8 cellular contexts compared by ENCODE assay signal in the genomic region with DNA sequence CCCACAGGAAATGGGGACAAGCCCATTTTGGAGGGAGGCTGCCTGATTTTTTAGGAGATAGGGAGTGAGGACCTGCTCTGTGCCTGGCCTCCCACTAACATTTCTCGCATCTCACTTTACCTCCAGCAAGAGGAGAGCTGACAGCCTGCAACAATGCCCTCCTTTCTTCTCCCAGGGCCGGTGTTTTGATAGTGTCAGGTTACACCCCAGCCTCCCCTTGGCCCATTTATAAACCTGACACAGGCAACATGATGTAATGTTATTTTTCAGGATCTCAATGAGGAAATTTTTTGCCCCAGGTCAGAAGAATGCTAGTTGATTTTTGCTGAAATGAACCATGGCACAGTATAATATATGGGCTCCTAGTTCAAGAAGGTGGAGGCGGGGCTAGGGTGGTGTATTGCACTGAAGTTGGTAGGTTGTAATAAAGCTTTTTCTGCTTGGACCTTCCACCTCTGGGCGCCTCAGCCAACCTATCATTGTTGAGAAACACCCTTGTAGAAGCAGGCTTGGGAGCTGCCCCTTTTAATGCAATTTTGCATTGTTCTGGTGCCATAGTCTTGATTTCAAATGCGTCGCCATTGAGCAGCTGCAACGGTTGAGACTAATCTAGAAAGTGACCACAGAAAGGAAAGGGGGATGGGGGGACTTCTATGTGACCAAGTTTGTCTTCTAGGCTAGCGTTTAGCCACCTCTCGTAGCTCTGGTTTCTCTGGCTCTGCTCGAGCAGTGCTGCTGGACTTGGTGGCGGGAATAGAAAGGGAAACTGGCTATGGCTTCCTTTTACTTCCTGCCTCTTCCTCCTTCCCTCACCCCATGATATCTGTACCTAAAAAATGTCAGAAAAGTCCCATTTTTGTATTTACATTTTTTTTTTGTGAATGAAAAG. TPM values are rescaled to one million over a fixed set of nuclear protein-coding genes. Genes with fewer than 3 reads are reported as not detected.
A peak's percentile ranks its signal among the peaks of the same experiment; 100 is the strongest.
DNase-seq lines count a peak whose midpoint lies in the region; ATAC-seq and TF ChIP-seq lines count a peak whose summit lies in the region.

No MANE protein-coding gene starts in this region.

- H3K27ac ChIP-seq in HUES64 (ENCODE audit: low read depth, low read length) (peak overlapping the region; percentile 64; the same call in 1 of the 2 replicates), cardiac muscle cell (peak overlapping the region; percentile 20)

- H3K9ac ChIP-seq in HUES64 (ENCODE audit: low read depth, low read length) (no peak overlapping the region), skeletal muscle satellite cell (ENCODE audit: low read depth, low read length) (no peak overlapping the region)

- H3K4me1 ChIP-seq in HUES64 (ENCODE audit: insufficient read depth, low read length): peaks cover 91% of the 10 kb centered on the region
- peaks cover 43% of the 10 kb centered on the region for H3K4me1 ChIP-seq in cardiac muscle cell (ENCODE audit: low read depth)
- peaks cover 17% of the 10 kb centered on the region for H3K4me1 ChIP-seq in skeletal muscle satellite cell (ENCODE audit: control insufficient read depth, insufficient read depth, low read length)
- no peaks in the 10 kb centered on the region for H3K4me1 ChIP-seq in BE2C

- intact Hi-C loops in head of caudate nucleus (cut with DNase I): no loop called here

- TF ChIP-seq CTCF in cardiac muscle cell (IDR thresholded peaks at IDR 0.05; ENCODE audit: low read depth, low read length): no peak
- no peak for TF ChIP-seq CTCF in BE2C (IDR thresholded peaks at IDR 0.05; ENCODE audit: low read depth, low read length)

- H3K36me3 ChIP-seq in HUES64 (ENCODE audit: insufficient read depth, low read length) (0 out of 2 replicates have a peak, but pooled peaks cover 3% of the 10 kb centered on the region), cardiac muscle cell (no peaks in the 10 kb centered on the region), skeletal muscle satellite cell (ENCODE audit: insufficient read depth, low read length) (no peaks in the 10 kb centered on the region), BE2C (no peaks in the 10 kb centered on the region)

- H3K4me2 ChIP-seq in skeletal muscle satellite cell (ENCODE audit: low read length): peak overlapping the region; percentile 39

- 61% methylated on average over 11 of the region's 11 CpGs for WGBS in HUES64

- DNase-seq in SHP77 treated with DMSO at 0.1 percent for 48 hours (lab: John Stamatoyannopoulos, UW) (peak; percentile 88), cardiac muscle cell (ENCODE audit: low read depth in 1 of 2, low spot score in 1 of 2) (peak; percentile 68 to 81), head of caudate nucleus (no peak), BE2C (no peak)
- no peak for DNase-seq in activated effector memory CD4-positive, alpha-beta T cell treated with Interleukin-2 at 50 U/mL for 16 hours

- H3K9me3 ChIP-seq in HUES64 (ENCODE audit: insufficient read depth, low read depth, low read length): no peaks in the 10 kb centered on the region
- H3K9me3 ChIP-seq in cardiac muscle cell (ENCODE audit: low read depth): no peaks in the 10 kb centered on the region
- no peaks in the 10 kb centered on the region for H3K9me3 ChIP-seq in skeletal muscle satellite cell (replicated peaks; ENCODE audit: low read length)
- no peaks in the 10 kb centered on the region; the same call in 1 of the 2 replicates for H3K9me3 ChIP-seq in BE2C

- H3K4me3 ChIP-seq in HUES64 (ENCODE audit: low read length) (peak overlapping the region; percentile 18; the same call in 1 of the 2 replicates), cardiac muscle cell (no peak overlapping the region), skeletal muscle satellite cell (ENCODE audit: low read length) (no peak overlapping the region), BE2C (ENCODE audit: low read depth, low read length) (no peak overlapping the region)

- H3K27me3 ChIP-seq in HUES64 (ENCODE audit: insufficient read depth, low read length) (no peaks in the 10 kb centered on the region), cardiac muscle cell (no peaks in the 10 kb centered on the region), skeletal muscle satellite cell (ENCODE audit: control insufficient read depth, insufficient read depth, low read length) (no peaks in the 10 kb centered on the region), BE2C (no peaks in the 10 kb centered on the region)

- no peak for ATAC-seq in GM19351 (IDR thresholded peaks at IDR 0.05; ENCODE audit: unreplicated experiment)

RNA-seq across cellular contexts. Expression of a gene that starts 53.0 kb away (rescaled TPM):
- 71.8 TPM for polyA plus RNA-seq in HUES64 (2013, experiment 1 of 2)
- 70.9 TPM for polyA plus RNA-seq in HUES64 (2013, experiment 2 of 2)
- total RNA-seq in cardiac muscle cell: 147 and 182 TPM in 2 replicates
- polyA plus RNA-seq in cardiac muscle cell: 43.5 and 54.5 TPM in 2 replicates
- total RNA-seq in skeletal muscle satellite cell (2012; rRNA removed): 13.7 and 14.2 TPM in 2 replicates
- polyA plus RNA-seq in BE2C (2012; ENCODE audit: insufficient read depth, insufficient read length, low read depth): 25.9 TPM

Comparison
In these comparisons a context has a peak if more than half of its experiments do, and no peak if none do; other contexts are left out.
1. DNase-seq: peak in SHP77 treated with DMSO at 0.1 percent for 48 hours (single experiment) and cardiac muscle cell (2 of 2); none in activated effector memory CD4-positive, alpha-beta T cell treated with Interleukin-2 at 50 U/mL for 16 hours (single experiment), head of caudate nucleus (0 of 42) and BE2C (single experiment).